8 cellular contexts compared by ENCODE assay signal in genomic region chr11:103055174-103055890, GRCh38. TPM values are rescaled to one million over a fixed set of nuclear protein-coding genes. Genes with fewer than 3 reads are reported as not detected.
DNase-seq lines count a peak whose midpoint lies in the region; ATAC-seq and TF ChIP-seq lines count a peak whose summit lies in the region.

No MANE protein-coding gene starts in this region.

- peaks cover 6% of the 10 kb centered on the region for H3K36me3 Mint-ChIP-seq in activated naive CD8-positive, alpha-beta T cell treated with anti-CD3 and anti-CD28 coated beads for 36 hours

- no peaks in the 10 kb centered on the region for H3K9me3 Mint-ChIP-seq in activated naive CD8-positive, alpha-beta T cell treated with anti-CD3 and anti-CD28 coated beads for 36 hours

- peak in 3 of 4 experiments; percentile 30 to 68 (median 55) for TF ChIP-seq CTCF in prostate gland (IDR thresholded peaks at IDR 0.05)

- H3K27ac ChIP-seq in prostate gland, result no peak overlapping the region

- no peak for TF ChIP-seq POLR2A in prostate gland (IDR thresholded peaks at IDR 0.05)

- ATAC-seq in GM18868 (IDR thresholded peaks at IDR 0.05; ENCODE audit: unreplicated experiment) (peak; percentile 76), HG03469 (IDR thresholded peaks at IDR 0.05; ENCODE audit: unreplicated experiment) (peak; percentile 38)

- no peak overlapping the region for H3K4me3 Mint-ChIP-seq in activated naive CD8-positive, alpha-beta T cell treated with anti-CD3 and anti-CD28 coated beads for 36 hours

- no peak overlapping the region for H3K4me3 ChIP-seq in prostate gland

- H3K4me1 ChIP-seq in prostate gland (replicated peaks), result no peaks in the 10 kb centered on the region

- H3K27me3 Mint-ChIP-seq in activated naive CD8-positive, alpha-beta T cell treated with anti-CD3 and anti-CD28 coated beads for 36 hours, result no peaks in the 10 kb centered on the region

- DNase-seq in D341Med (ENCODE audit: low spot score) (peak; percentile 24), RPMI8226 (peak; percentile 38), fibroblast of gingiva (ENCODE audit: low read depth) (peak; percentile 65), prostate gland (ENCODE audit: low spot score) (no peak)
- no peak for DNase-seq in activated naive CD8-positive, alpha-beta T cell treated with anti-CD3 and anti-CD28 coated beads for 36 hours
- no peak for DNase-seq in effector CD4-positive, alpha-beta T cell

- intact Hi-C loops in prostate gland (cut with DNase I), result no loop called here

- H3K27ac Mint-ChIP-seq in activated naive CD8-positive, alpha-beta T cell treated with anti-CD3 and anti-CD28 coated beads for 36 hours, result no peak overlapping the region

- peaks cover 9% of the 10 kb centered on the region for H3K4me1 Mint-ChIP-seq in activated naive CD8-positive, alpha-beta T cell treated with anti-CD3 and anti-CD28 coated beads for 36 hours

- no peaks in the 10 kb centered on the region for H3K9me3 ChIP-seq in prostate gland

- H3K36me3 ChIP-seq in prostate gland, result no peaks in the 10 kb centered on the region

- no peaks in the 10 kb centered on the region for H3K27me3 ChIP-seq in prostate gland (replicated peaks; ENCODE audit: insufficient read depth)

- WGBS in prostate gland, result 48% methylated on average over 3 of the region's 3 CpGs

RNA-seq across cellular contexts. Expression of gene DCUN1D5, which starts 36.6 kb away (rescaled TPM):
- total RNA-seq in prostate gland, result 10 to 100 TPM; 38.9 to 74.8 TPM
- total RNA-seq in activated naive CD8-positive, alpha-beta T cell treated with anti-CD3 and anti-CD28 coated beads for 36 hours, result 100 to 1,000 TPM; 107 to 110 TPM

RNA-seq across cellular contexts. Expression of gene DYNC2H1, which starts 53.9 kb away (rescaled TPM):
- 10 to 100 TPM; 18.1 to 18.2 TPM for total RNA-seq in prostate gland
- 1 to 10 TPM; 3.0 to 3.2 TPM for total RNA-seq in activated naive CD8-positive, alpha-beta T cell treated with anti-CD3 and anti-CD28 coated beads for 36 hours

Comparison
In these comparisons a context has a peak if more than half of its experiments do, and no peak if none do; other contexts are left out.
1. DNase-seq: peak in D341Med (single experiment), RPMI8226 (single experiment) and fibroblast of gingiva (single experiment); none in prostate gland (single experiment), activated naive CD8-positive, alpha-beta T cell treated with anti-CD3 and anti-CD28 coated beads for 36 hours (single experiment) and effector CD4-positive, alpha-beta T cell (single experiment).
2. RNA of gene DYNC2H1, which starts 53.9 kb away (total RNA-seq): 18.1 to 18.2 TPM in prostate gland; 3.0 to 3.2 TPM in activated naive CD8-positive, alpha-beta T cell treated with anti-CD3 and anti-CD28 coated beads for 36 hours; every median in the first group is over 4 times any median in the second.